ENCODE assay signal across 1 cellular context in genomic region chr11:47403571-47403970, GRCh38.
TF ChIP-seq lines count a peak whose summit lies in the region.

No MANE protein-coding gene starts in this region.

TF ChIP-seq in K562, 482 proteins besides CTCF, POLR2A, EP300 and RAD21:
- TF ChIP-seq CBFA2T3 (IDR thresholded peaks at IDR 0.05) (peak; percentile 57), ARID1B (IDR thresholded peaks at IDR 0.05) (0 out of 2 replicates have a peak, but pooled peaks have one; percentile 25), TCF3 (CRISPR knock-in tag; IDR thresholded peaks at IDR 0.05) (peak; percentile 43; the same call in 1 of the 2 replicates), GATAD2A (IDR thresholded peaks at IDR 0.05) (0 out of 2 replicates have a peak, but pooled peaks have one; percentile 9), NONO (IDR thresholded peaks at IDR 0.05; ENCODE audit: low read depth in 2 of 2, low read length in 1 of 2) (no peak), ZBTB17 (CRISPR knock-in tag; IDR thresholded peaks at IDR 0.05) (no peak), ZNF592 (IDR thresholded peaks at IDR 0.05) (0 out of 2 replicates have a peak, but pooled peaks have one; percentile 61), DPF2 (IDR thresholded peaks at IDR 0.05) (0 out of 2 replicates have a peak, but pooled peaks have one; percentile 14)
